ENCODE assay signal across 1 cellular context in genomic region chr4:157095716-157096115, GRCh38.
TF ChIP-seq lines count a peak whose summit lies in the region.

No MANE protein-coding gene starts in this region.

TF ChIP-seq in HCT116, 20 proteins besides CTCF, POLR2A, EP300 and RAD21 (continued from another document):
- TF ChIP-seq FOSL1 (IDR thresholded peaks at IDR 0.05; ENCODE audit: low read depth) (no peak), ELF1 (IDR thresholded peaks at IDR 0.05; ENCODE audit: borderline replicate concordance, low read depth) (no peak), EZH2 (IDR thresholded peaks at IDR 0.05) (no peak)
